In the genomic region with DNA sequence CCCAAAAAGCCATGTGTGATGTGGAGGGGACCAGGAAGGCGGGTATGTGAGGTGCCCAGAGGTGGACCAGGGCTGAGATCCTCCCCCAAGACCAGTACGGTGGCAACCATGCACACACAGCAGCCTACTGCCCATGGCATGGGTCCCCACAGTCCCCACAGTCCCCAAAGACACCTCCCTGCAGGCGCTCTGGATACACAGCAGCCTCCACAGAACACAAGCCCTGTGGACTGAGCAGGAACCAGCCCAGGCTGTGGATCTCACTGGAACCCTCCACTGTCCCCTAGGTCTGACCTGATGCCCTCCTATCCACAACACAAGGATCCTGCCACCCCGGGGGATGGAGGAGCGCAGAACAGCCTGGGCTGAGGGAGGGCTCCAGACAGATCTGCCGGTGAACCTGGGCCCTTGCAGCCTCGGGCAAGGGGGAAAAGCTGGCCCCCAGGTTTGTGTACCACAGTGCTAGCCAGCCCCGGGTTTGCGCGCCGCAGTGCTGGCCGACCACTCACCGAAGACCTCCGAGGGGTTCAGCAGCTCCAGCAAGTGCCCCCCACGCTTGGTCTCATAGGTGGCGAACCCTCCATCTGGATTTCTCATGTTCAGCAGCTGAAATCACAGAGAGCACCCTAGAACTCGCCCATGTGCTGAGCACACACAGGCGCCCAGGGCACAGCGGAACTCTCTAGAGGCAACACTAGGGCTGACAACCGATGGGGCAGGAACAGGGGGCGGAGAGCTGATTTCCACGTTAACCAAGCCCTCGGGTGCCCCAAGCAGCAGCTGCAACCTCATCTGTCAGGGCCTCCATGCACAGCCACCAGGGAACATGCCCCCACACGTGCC, we compare ENCODE assay signal across 18 cellular contexts. TPM values are rescaled to one million over a fixed set of nuclear protein-coding genes. Genes with fewer than 3 reads are reported as not detected.
"Had no signal": no experiment of that assay in that cellular context is flagged by ENCODE, and none has a peak within 500 bp of the region (broad histone marks: within the 10 kb centered on the region; RNA-seq: fewer than 3 reads in every experiment).

No MANE protein-coding gene starts in this region.

- H3K36me3 ChIP-seq: ovary had no signal

- H3K4me1 Mint-ChIP-seq: activated B cell treated with CpG ODN at 0.5 μM for 24 hours; activated CD4-positive, alpha-beta T cell treated with anti-CD3 and anti-CD28 coated beads, Interleukin-2, amount 10 ng/mL, durations not matched to agents 24 days and 14 days; activated naive CD4-positive, alpha-beta T cell treated with anti-CD3 and anti-CD28 coated beads, Interleukin-2, amount 10 ng/mL, durations not matched to agents 7 days and 5 days; activated T-helper 17 cell treated with anti-CD3 and anti-CD28 coated beads, Interleukin-2, amount 50 U/mL, for 72 hours had no signal

- ATAC-seq: activated T-helper 17 cell treated with anti-CD3 and anti-CD28 coated beads, Interleukin-2, amount 50 U/mL, for 72 hours; gastroesophageal sphincter had no signal

- DNase-seq: activated B cell treated with CpG ODN at 0.5 μM for 24 hours; activated CD4-positive, alpha-beta T cell treated with anti-CD3 and anti-CD28 coated beads, Interleukin-2, amount 10 ng/mL, durations not matched to agents 24 days and 14 days; activated CD8-positive, alpha-beta memory T cell treated with anti-CD3 and anti-CD28 coated beads for 24 hours; activated naive CD4-positive, alpha-beta T cell treated with anti-CD3 and anti-CD28 coated beads, Interleukin-2, amount 10 ng/mL, durations not matched to agents 7 days and 5 days; caudate nucleus; cortex of kidney; effector CD8-positive, alpha-beta T cell; hypothalamus; SK-N-SH; stimulated activated CD4-positive, alpha-beta T cell treated with anti-CD3 and anti-CD28 coated beads, Interleukin-15, amount 100 ng/mL, for 24 hours; stimulated activated CD4-positive, alpha-beta T cell treated with anti-CD3 and anti-CD28 coated beads, Interleukin-4, amount 100 ng/mL, for 24 hours; thyroid gland had no signal

- H3K27me3 ChIP-seq: gastroesophageal sphincter, ovary, thyroid gland had no signal

- H3K4me3 Mint-ChIP-seq: activated B cell treated with CpG ODN at 0.5 μM for 24 hours; activated CD4-positive, alpha-beta T cell treated with anti-CD3 and anti-CD28 coated beads, Interleukin-2, amount 10 ng/mL, durations not matched to agents 24 days and 14 days; activated naive CD4-positive, alpha-beta T cell treated with anti-CD3 and anti-CD28 coated beads, Interleukin-2, amount 10 ng/mL, durations not matched to agents 7 days and 5 days; activated T-helper 17 cell treated with anti-CD3 and anti-CD28 coated beads, Interleukin-2, amount 50 U/mL, for 72 hours; neural crest cell had no signal

- H3K27ac ChIP-seq: epithelial cell of prostate, gastroesophageal sphincter, ovary, thyroid gland had no signal

- H3K27ac Mint-ChIP-seq: activated B cell treated with CpG ODN at 0.5 μM for 24 hours; activated CD4-positive, alpha-beta T cell treated with anti-CD3 and anti-CD28 coated beads, Interleukin-2, amount 10 ng/mL, durations not matched to agents 24 days and 14 days; activated naive CD4-positive, alpha-beta T cell treated with anti-CD3 and anti-CD28 coated beads, Interleukin-2, amount 10 ng/mL, durations not matched to agents 7 days and 5 days; activated T-helper 17 cell treated with anti-CD3 and anti-CD28 coated beads, Interleukin-2, amount 50 U/mL, for 72 hours had no signal

- H3K9me3 Mint-ChIP-seq: activated B cell treated with CpG ODN at 0.5 μM for 24 hours; activated CD4-positive, alpha-beta T cell treated with anti-CD3 and anti-CD28 coated beads, Interleukin-2, amount 10 ng/mL, durations not matched to agents 24 days and 14 days; activated naive CD4-positive, alpha-beta T cell treated with anti-CD3 and anti-CD28 coated beads, Interleukin-2, amount 10 ng/mL, durations not matched to agents 7 days and 5 days; activated T-helper 17 cell treated with anti-CD3 and anti-CD28 coated beads, Interleukin-2, amount 50 U/mL, for 72 hours; neural crest cell had no signal

- H3K4me1 ChIP-seq: gastroesophageal sphincter, thyroid gland had no signal

- H3K9me3 ChIP-seq: gastroesophageal sphincter, ovary, SK-N-SH, thyroid gland had no signal

- H3K4me3 ChIP-seq: gastroesophageal sphincter, ovary, thyroid gland had no signal

RNA-seq across cellular contexts. Expression of a gene that starts 51.0 kb away (rescaled TPM):
- total RNA-seq: T-helper 1 cell treated with Interleukin-12 subunit alpha and Interleukin-12 subunit beta and Interleukin-4 antibody, amounts not matched to agents 30 ng/mL and 1 ng/mL, for 36 hours had no signal
